8 cellular contexts compared by ENCODE assay signal in genomic region chr3:13091898-13092620, GRCh38. TPM values are rescaled to one million over a fixed set of nuclear protein-coding genes. Genes with fewer than 3 reads are reported as not detected.
DNase-seq lines count a peak whose midpoint lies in the region; ATAC-seq, FAIRE-seq and TF ChIP-seq lines count a peak whose summit lies in the region.

No MANE protein-coding gene starts in this region.

- DNase-seq in AG08395 (ENCODE audit: low spot score) (peak; percentile 72), HTR-8/SVneo (ENCODE audit: insufficient read length, low spot score) (peak; percentile 82), SK-N-DZ (ENCODE audit: low spot score) (peak; percentile 74), globus pallidus (ENCODE audit: low spot score) (peak; percentile 71), pancreas (peak; percentile 86 to 97 (median 94)), tibial nerve (ENCODE audit: low spot score in 2 of 2) (peak; percentile 85 to 89)
- peak; percentile 70 for DNase-seq in activated gamma-delta T cell treated with anti-CD3 and anti-CD28 coated beads, Interleukin-2, amount 50 U/mL, for 16 hours (ENCODE audit: low read depth)

- FAIRE-seq in HTR-8/SVneo (lab: Jason Lieb, UNC): peak; percentile 23
- no peak for FAIRE-seq in pancreas (lab: Jason Lieb, UNC)

- TF ChIP-seq POLR2A in tibial nerve (IDR thresholded peaks at IDR 0.05): no peak

- H3K27me3 ChIP-seq in pancreas (no peaks in the 10 kb centered on the region), tibial nerve (no peaks in the 10 kb centered on the region)

- H3K4me3 ChIP-seq in pancreas: peak overlapping the region in 1 of 4 donors; percentile 19
- no peak overlapping the region for H3K4me3 ChIP-seq in tibial nerve

- no peak for TF ChIP-seq EP300 in tibial nerve (IDR thresholded peaks at IDR 0.05)

- no peaks in the 10 kb centered on the region for H3K9me3 ChIP-seq in pancreas
- H3K9me3 ChIP-seq in tibial nerve: no peaks in the 10 kb centered on the region

- H3K27ac ChIP-seq in pancreas (peak overlapping the region in 1 of 4 donors; percentile 25), tibial nerve (peak overlapping the region in 1 of 4 donors; percentile 6)

- no peaks in the 10 kb centered on the region for H3K36me3 ChIP-seq in pancreas
- no peaks in the 10 kb centered on the region for H3K36me3 ChIP-seq in tibial nerve

- H3K4me1 ChIP-seq in pancreas (peaks cover 0 to 6% (median 0%) of the 10 kb centered on the region in 3 donors), tibial nerve (peaks cover 0 to 31% (median 2%) of the 10 kb centered on the region in 4 donors)

- peak; percentile 53 for ATAC-seq in GM18867 (IDR thresholded peaks at IDR 0.05; ENCODE audit: unreplicated experiment)
- ATAC-seq in pancreas: peak; percentile 91 to 96 (median 92)

- TF ChIP-seq CTCF in pancreas (IDR thresholded peaks at IDR 0.05): peak; percentile 91 to 97 (median 96)
- TF ChIP-seq CTCF in tibial nerve (IDR thresholded peaks at IDR 0.05): peak; percentile 93 to 97 (median 96)

- intact Hi-C loops in pancreas (cut with DNase I): loop anchor here in 2 of 3 donors (5.0 to 10.0 kb wide), 3 partner anchors 365 to 563 kb away; no protein-coding TSS in a partner anchor

- 28 to 29% methylated on average over 20 of the region's 20 CpGs for WGBS in pancreas, 2 donors
- 29 to 35% methylated on average over 20 of the region's 20 CpGs for WGBS in tibial nerve, 2 donors

RNA-seq across cellular contexts. Expression of gene IQSEC1, which starts 18.8 kb away (rescaled TPM):
- polyA plus RNA-seq in SK-N-DZ (2014; cell fraction: cytosol; rRNA removed): 13.8 and 17.7 TPM in 2 replicates
- polyA plus RNA-seq in SK-N-DZ (2014; cell fraction: nucleus; rRNA removed): 18.1 and 36.8 TPM in 2 replicates
- total RNA-seq in pancreas (10 to 100 TPM; 20.5 to 27.9 (median 23.9) TPM), tibial nerve (10 to 100 TPM; 58.2 to 77.5 (median 68.6) TPM)
- 10 to 100 TPM; 15.0 to 15.9 TPM for polyA plus RNA-seq in pancreas
